ENCODE assay signal across 15 cellular contexts in genomic region chr3:66312039-66312438, GRCh38.
"Had no signal": no experiment of that assay in that cellular context is flagged by ENCODE, and none has a peak within 500 bp of the region (broad histone marks: within the 10 kb centered on the region; RNA-seq: fewer than 3 reads in every experiment).

No MANE protein-coding gene starts in this region.

- H3K4me1 Mint-ChIP-seq: nephron had no signal

- H3K36me3 ChIP-seq: esophagus squamous epithelium, spleen had no signal

- H3K9me3 ChIP-seq: esophagus squamous epithelium, mucosa of descending colon, psoas muscle, testis had no signal

- H3K27me3 ChIP-seq: esophagus squamous epithelium, spleen, testis had no signal

- H3K4me3 Mint-ChIP-seq: nephron; stimulated activated naive CD8-positive, alpha-beta T cell treated with anti-CD3 and anti-CD28 coated beads, Interleukin-15, amount 100 ng/mL, for 72 hours had no signal

- H3K4me1 ChIP-seq: esophagus squamous epithelium, psoas muscle, testis had no signal

- DNase-seq: aorta; esophagus squamous epithelium; foreskin fibroblast; left colon; mammary epithelial cell; mucosa of descending colon; occipital lobe; spleen; stimulated activated CD4-positive, alpha-beta T cell treated with anti-CD3 and anti-CD28 coated beads, Interleukin-1b, Interleukin-23, amount 100 ng/mL, for 48 hours; stimulated activated naive CD8-positive, alpha-beta T cell treated with anti-CD3 and anti-CD28 coated beads, Interleukin-15, amount 100 ng/mL, for 72 hours; testis had no signal

- H3K27ac ChIP-seq: esophagus squamous epithelium, psoas muscle, testis had no signal

- ATAC-seq: left colon; mucosa of descending colon; psoas muscle; sciatic nerve; SK-N-SH treated with all-trans-retinoic acid at 6 μM for 48 hours; stimulated activated naive CD8-positive, alpha-beta T cell treated with anti-CD3 and anti-CD28 coated beads, Interleukin-15, amount 100 ng/mL, for 72 hours had no signal

- H3K27ac Mint-ChIP-seq: nephron; stimulated activated naive CD8-positive, alpha-beta T cell treated with anti-CD3 and anti-CD28 coated beads, Interleukin-15, amount 100 ng/mL, for 72 hours had no signal

- H3K4me3 ChIP-seq: esophagus squamous epithelium, mucosa of descending colon, psoas muscle, spleen, testis had no signal
